In the genomic region with DNA sequence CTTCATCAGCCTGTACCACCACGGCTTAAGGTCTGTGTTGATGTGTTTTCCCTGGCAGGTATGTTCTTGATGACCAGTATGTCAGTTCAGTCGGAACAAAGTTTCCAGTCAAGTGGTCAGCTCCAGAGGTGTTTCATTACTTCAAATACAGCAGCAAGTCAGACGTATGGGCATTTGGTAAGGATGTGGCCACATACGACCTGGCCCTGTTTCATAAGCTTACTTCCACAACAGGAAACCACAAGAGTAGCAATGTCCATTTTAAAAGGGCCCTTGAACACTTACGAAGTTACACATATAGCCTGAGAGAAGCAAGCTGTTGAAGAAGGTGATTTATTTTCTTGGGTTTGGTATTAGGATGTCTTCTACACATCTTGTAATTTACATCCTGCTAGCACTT, we compare ENCODE assay signal across 22 cellular contexts. TPM values are rescaled to one million over a fixed set of nuclear protein-coding genes. Genes with fewer than 3 reads are reported as not detected.
"Had no signal": no experiment of that assay in that cellular context is flagged by ENCODE, and none has a peak within 500 bp of the region (broad histone marks: within the 10 kb centered on the region; RNA-seq: fewer than 3 reads in every experiment).

No MANE protein-coding gene starts in this region.

- H3K36me3 ChIP-seq: colonic mucosa, lower lobe of right lung, thyroid gland had no signal

- H3K27me3 ChIP-seq: colonic mucosa, thyroid gland had no signal

- FAIRE-seq: keratinocyte had no signal

- ATAC-seq: activated CD4-positive, CD25-positive, alpha-beta regulatory T cell treated with anti-CD3 and anti-CD28 coated beads, Interleukin-2, amount 50 U/mL, for 24 hours; activated naive CD8-positive, alpha-beta T cell treated with anti-CD3 and anti-CD28 coated beads, Interleukin-2, amount 50 U/mL, for 24 hours; activated T-cell treated with anti-CD3 and anti-CD28 coated beads, Interleukin-2, amount 50 U/mL, for 4 hours; stimulated activated naive B cell treated with anti-CD40 and anti-IgM and Interleukin-4, amounts not matched to agents 10 μg/mL and 1 μg/mL and 100 μg/mL, for 72 hours had no signal

- H3K4me1 ChIP-seq: colonic mucosa, lower lobe of right lung had no signal

- H3K27ac ChIP-seq: colonic mucosa, epithelial cell of prostate, lower lobe of right lung, thyroid gland had no signal

- H3K4me3 ChIP-seq: colonic mucosa, lower lobe of right lung, thyroid gland had no signal

- H3K9me3 ChIP-seq: colonic mucosa, lower lobe of right lung, thyroid gland had no signal

- DNase-seq: activated CD4-positive, alpha-beta T cell treated with anti-CD3 and anti-CD28 coated beads, Interleukin-2, amount 50 U/mL, for 1 hour; activated CD8-positive, alpha-beta memory T cell treated with anti-CD3 and anti-CD28 coated beads, Interleukin-2, amount 50 U/mL, for 4 hours; activated naive CD4-positive, alpha-beta T cell treated with anti-CD3 and anti-CD28 coated beads, Interleukin-2, amount 10 ng/mL, durations not matched to agents 7 days and 5 days; activated naive CD8-positive, alpha-beta T cell treated with anti-CD3 and anti-CD28 coated beads, Interleukin-2, amount 50 U/mL, for 24 hours; activated T-cell treated with anti-CD3 and anti-CD28 coated beads, Interleukin-2, amount 50 U/mL, for 4 hours; anterior cingulate cortex; colonic mucosa; endodermal cell; foreskin melanocyte; glutamatergic neuron; hippocampal formation; lower lobe of right lung; midbrain; nucleus accumbens; posterior cingulate gyrus; retina; stimulated activated naive B cell treated with anti-CD40 and anti-IgM and Interleukin-4, amounts not matched to agents 10 μg/mL and 1 μg/mL and 100 μg/mL, for 72 hours; thyroid gland had no signal

RNA-seq across cellular contexts. Expression of gene BMX, which starts 46.1 kb away (rescaled TPM):
- total RNA-seq: activated T-cell treated with anti-CD3 and anti-CD28 coated beads, Interleukin-2, amount 50 U/mL, for 4 hours; endodermal cell; fibroblast of lung had no signal
- polyA plus RNA-seq: fibroblast of lung had no signal

RNA-seq across cellular contexts. Expression of gene ACE2, which starts 54.0 kb away (rescaled TPM):
- total RNA-seq: fibroblast of lung had no signal
- polyA plus RNA-seq: fibroblast of lung had no signal
